ENCODE assay signal across 2 cellular contexts in genomic region chr22:35899736-35900135, GRCh38.
TF ChIP-seq lines count a peak whose summit lies in the region.

No MANE protein-coding gene starts in this region.

TF ChIP-seq in SK-N-SH, 30 proteins besides CTCF, POLR2A, EP300 and RAD21 (continued from another document):
- TF ChIP-seq MEF2A (IDR thresholded peaks at IDR 0.05; ENCODE audit: borderline replicate concordance, low read depth) (no peak), RCOR1 (IDR thresholded peaks at IDR 0.05; ENCODE audit: low read length) (no peak)

TF ChIP-seq in SK-N-SH treated with all-trans-retinoic acid at 6 μM for 48 hours, 23 proteins besides CTCF, POLR2A, EP300 and RAD21 (continued from another document):
- TF ChIP-seq TOX (CRISPR knock-in tag; IDR thresholded peaks at IDR 0.05; ENCODE audit: borderline replicate concordance) (no peak), GLIS3 (CRISPR knock-in tag; IDR thresholded peaks at IDR 0.05) (no peak), TCF4 (CRISPR knock-in tag; IDR thresholded peaks at IDR 0.05; ENCODE audit: borderline replicate concordance) (no peak), PPARA (CRISPR knock-in tag; IDR thresholded peaks at IDR 0.05; ENCODE audit: borderline replicate concordance) (no peak), PATZ1 (CRISPR knock-in tag; IDR thresholded peaks at IDR 0.05; ENCODE audit: borderline replicate concordance) (no peak), ZC3H10 (CRISPR knock-in tag; IDR thresholded peaks at IDR 0.05) (no peak), OSR1 (CRISPR knock-in tag; IDR thresholded peaks at IDR 0.05) (no peak), ZFP30 (CRISPR knock-in tag; IDR thresholded peaks at IDR 0.05) (no peak)
- TF ChIP-seq, protein P1, sequence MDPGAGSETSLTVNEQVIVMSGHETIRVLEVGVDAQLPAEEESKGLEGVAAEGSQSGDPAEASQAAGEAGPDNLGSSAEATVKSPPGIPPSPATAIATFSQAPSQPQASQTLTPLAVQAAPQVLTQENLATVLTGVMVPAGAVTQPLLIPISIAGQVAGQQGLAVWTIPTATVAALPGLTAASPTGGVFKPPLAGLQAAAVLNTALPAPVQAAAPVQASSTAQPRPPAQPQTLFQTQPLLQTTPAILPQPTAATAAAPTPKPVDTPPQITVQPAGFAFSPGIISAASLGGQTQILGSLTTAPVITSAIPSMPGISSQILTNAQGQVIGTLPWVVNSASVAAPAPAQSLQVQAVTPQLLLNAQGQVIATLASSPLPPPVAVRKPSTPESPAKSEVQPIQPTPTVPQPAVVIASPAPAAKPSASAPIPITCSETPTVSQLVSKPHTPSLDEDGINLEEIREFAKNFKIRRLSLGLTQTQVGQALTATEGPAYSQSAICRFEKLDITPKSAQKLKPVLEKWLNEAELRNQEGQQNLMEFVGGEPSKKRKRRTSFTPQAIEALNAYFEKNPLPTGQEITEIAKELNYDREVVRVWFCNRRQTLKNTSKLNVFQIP (CRISPR knock-in tag; IDR thresholded peaks at IDR 0.05; ENCODE audit: borderline replicate concordance, low read depth): no peak
